20 cellular contexts compared by ENCODE assay signal in the genomic region with DNA sequence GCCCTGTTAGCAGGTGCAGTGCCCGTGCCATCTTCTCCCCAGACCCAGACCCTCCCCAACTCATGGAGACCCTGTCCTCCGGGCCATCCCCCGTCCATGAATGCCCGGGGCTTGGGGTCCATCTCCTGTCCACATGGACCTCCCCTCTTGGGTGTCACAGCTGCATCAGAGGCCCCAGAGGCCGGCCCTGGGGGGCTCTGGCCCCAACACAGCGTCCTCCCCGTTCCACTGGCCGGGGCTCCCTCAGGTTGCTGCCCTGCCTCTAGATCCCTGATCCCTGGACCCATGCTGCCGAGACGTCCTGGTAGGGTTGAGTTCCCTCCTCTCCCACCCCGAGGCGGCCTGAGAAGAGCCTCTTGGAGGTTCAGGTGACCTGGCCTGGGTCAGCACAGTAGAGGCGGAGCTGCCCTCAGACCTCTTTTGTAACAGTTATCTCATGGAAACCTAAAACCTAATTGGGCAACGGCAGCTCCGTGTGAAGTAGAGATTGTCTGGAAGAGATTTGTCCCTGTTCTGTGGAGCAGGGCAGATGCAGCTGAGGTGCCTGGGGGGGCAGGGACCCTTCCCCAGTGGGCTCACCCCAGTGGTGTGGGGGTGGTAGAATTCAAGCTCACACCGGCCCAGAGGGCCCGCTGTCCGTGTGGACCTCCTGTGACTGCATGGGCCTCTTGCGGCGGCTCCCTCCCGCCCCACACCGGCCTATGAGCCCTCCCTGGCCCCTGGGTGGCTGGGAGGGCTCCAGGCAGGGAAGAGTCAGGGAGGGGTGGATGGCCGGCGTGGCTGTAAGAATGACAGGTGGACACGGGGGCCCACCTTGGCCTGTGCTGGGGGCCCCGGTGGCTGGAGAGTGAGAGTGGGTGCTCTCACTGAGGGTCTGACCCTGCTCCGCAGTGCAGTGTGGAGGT. TPM values are rescaled to one million over a fixed set of nuclear protein-coding genes. Genes with fewer than 3 reads are reported as not detected.
DNase-seq lines count a peak whose midpoint lies in the region; ATAC-seq, FAIRE-seq and TF ChIP-seq lines count a peak whose summit lies in the region.
"Had no signal": no experiment of that assay in that cellular context is flagged by ENCODE, and none has a peak within 500 bp of the region (broad histone marks: within the 10 kb centered on the region; RNA-seq: fewer than 3 reads in every experiment).

No MANE protein-coding gene starts in this region.

- H3K4me3 ChIP-seq in A673 (ENCODE audit: low read depth, low read length, poor library complexity, severe bottlenecking), result no peak overlapping the region
- H3K4me3 ChIP-seq: transverse colon had no signal

- no peak for TF ChIP-seq CTCF in A673 (conservative IDR thresholded peaks at IDR 0.05; ENCODE audit: low read depth, low read length)
- TF ChIP-seq CTCF in WTC11 (IDR thresholded peaks at IDR 0.05), result no peak
- no peak for TF ChIP-seq CTCF in osteocyte (IDR thresholded peaks at IDR 0.05)

- no TSS peak for BruUV-seq in A673 (replicated peaks; lab: Mats Ljungman, UMichigan)

- DNase-seq in A673 (ENCODE audit: low spot score), result no peak
- DNase-seq in WTC11 (ENCODE audit: low spot score), result no peak
- peak; percentile 47 for DNase-seq in iris pigment epithelial cell (ENCODE audit: low read depth)
- no peak for DNase-seq in osteocyte (ENCODE audit: extremely low spot score, unreplicated experiment)
- no peak for DNase-seq in DMS 273 treated with DMSO at 0.1 percent for 48 hours (lab: John Stamatoyannopoulos, UW)
- DNase-seq in activated gamma-delta T cell (lab: John Stamatoyannopoulos, UW), result no peak
- DNase-seq in urothelium cell line (ENCODE audit: low spot score), result no peak
- DNase-seq: ACHN; CD8-positive, alpha-beta memory T cell; cortex of kidney; EL; GOT3; kidney glomerular epithelial cell; naive thymus-derived CD8-positive, alpha-beta T cell; NCI-H2171; NCI-H748 treated with DMSO at 0.1 percent for 48 hours; T-cell; transverse colon had no signal

- H3K4me3 Mint-ChIP-seq in WTC11 (no peak overlapping the region), osteocyte (ENCODE audit: unreplicated experiment) (no peak overlapping the region)
- H3K4me3 Mint-ChIP-seq: T-cell had no signal

- peaks cover 17% of the 10 kb centered on the region for H3K4me1 ChIP-seq in A673 (ENCODE audit: insufficient read depth, low read length, poor library complexity, severe bottlenecking)

- H3K36me3 Mint-ChIP-seq in WTC11 (peaks cover 2% of the 10 kb centered on the region; the same call in 1 of the 2 replicates), osteocyte (ENCODE audit: unreplicated experiment) (peaks cover 5% of the 10 kb centered on the region)

- intact Hi-C loops in A673 (cut with micrococcal nuclease; ENCODE audit: unreplicated experiment), result no loop called here

- H3K9me3 ChIP-seq in A673 (ENCODE audit: low read depth, low read length, poor library complexity, severe bottlenecking), result no peaks in the 10 kb centered on the region
- H3K9me3 ChIP-seq: transverse colon had no signal

- peak overlapping the region; percentile 61 for H3K27ac ChIP-seq in A673 (ENCODE audit: low read depth, low read length, poor library complexity, severe bottlenecking)
- H3K27ac ChIP-seq: transverse colon had no signal

- H3K27ac Mint-ChIP-seq in WTC11, result peak overlapping the region; percentile 73
- peak overlapping the region; percentile 41 for H3K27ac Mint-ChIP-seq in osteocyte (ENCODE audit: unreplicated experiment)

- POLR2A ChIA-PET in A673 (lab: Charles Lee; ENCODE audit: low non-redundant PET), result no interaction called here
- POLR2A ChIA-PET in WTC11 (lab: Charles Lee), result no interaction called here

- no peak for FAIRE-seq in urothelium cell line (lab: Jason Lieb, UNC)
- FAIRE-seq: astrocyte had no signal

- H3K27me3 ChIP-seq in A673 (replicated peaks; ENCODE audit: insufficient read depth, low read depth, low read length, poor library complexity), result no peaks in the 10 kb centered on the region
- H3K27me3 ChIP-seq: transverse colon had no signal

- CTCF ChIA-PET in A673 (lab: Charles Lee) (no interaction called here), WTC11 (lab: Charles Lee) (interaction anchor here (1.5 kb wide), 1 partner anchor 31 kb away, joined by 3 read pairs; no protein-coding TSS in a partner anchor)

- H3K36me3 ChIP-seq in A673 (ENCODE audit: insufficient read depth, low read length, poor library complexity, severe bottlenecking), result no peaks in the 10 kb centered on the region
- H3K36me3 ChIP-seq: transverse colon had no signal

- no peak for ATAC-seq in WTC11
- no peak for ATAC-seq in GM18517 (IDR thresholded peaks at IDR 0.05; ENCODE audit: unreplicated experiment)
- ATAC-seq: naive thymus-derived CD8-positive, alpha-beta T cell had no signal

- H3K4me1 Mint-ChIP-seq in WTC11 (peaks cover 23% of the 10 kb centered on the region), osteocyte (ENCODE audit: unreplicated experiment) (peaks cover 20% of the 10 kb centered on the region)

- H3K9me3 Mint-ChIP-seq in WTC11 (no peaks in the 10 kb centered on the region), osteocyte (ENCODE audit: unreplicated experiment) (no peaks in the 10 kb centered on the region)
- H3K9me3 Mint-ChIP-seq: CD8-positive, alpha-beta memory T cell; naive thymus-derived CD8-positive, alpha-beta T cell; T-cell had no signal

- H3K27me3 Mint-ChIP-seq in WTC11 (ENCODE audit: low read depth), result no peaks in the 10 kb centered on the region
- no peaks in the 10 kb centered on the region for H3K27me3 Mint-ChIP-seq in osteocyte (ENCODE audit: unreplicated experiment)
- H3K27me3 Mint-ChIP-seq: CD8-positive, alpha-beta memory T cell; naive thymus-derived CD8-positive, alpha-beta T cell; T-cell had no signal

TF ChIP-seq in WTC11, 78 proteins besides CTCF, POLR2A, EP300 and RAD21:
- TF ChIP-seq RELA (CRISPR knock-in tag; IDR thresholded peaks at IDR 0.05; ENCODE audit: borderline replicate concordance) (no peak), NR3C1 (CRISPR knock-in tag; conservative IDR thresholded peaks at IDR 0.05; ENCODE audit: low read depth) (no peak), ZNF138 (CRISPR knock-in tag; conservative IDR thresholded peaks at IDR 0.05) (no peak), ZNF416 (CRISPR knock-in tag; IDR thresholded peaks at IDR 0.05) (no peak), STAT6 (CRISPR knock-in tag; conservative IDR thresholded peaks at IDR 0.05; ENCODE audit: low read depth) (no peak), FOXP1 (CRISPR knock-in tag; IDR thresholded peaks at IDR 0.05; ENCODE audit: borderline replicate concordance) (no peak), IRF2 (CRISPR knock-in tag; IDR thresholded peaks at IDR 0.05; ENCODE audit: borderline replicate concordance, low read depth) (no peak), TCF7 (CRISPR knock-in tag; IDR thresholded peaks at IDR 0.05; ENCODE audit: low read depth) (no peak), JAZF1 (CRISPR knock-in tag; IDR thresholded peaks at IDR 0.05) (no peak), FOXJ3 (CRISPR knock-in tag; IDR thresholded peaks at IDR 0.05; ENCODE audit: borderline replicate concordance) (no peak), NFATC4 (CRISPR knock-in tag; IDR thresholded peaks at IDR 0.05) (no peak), GRHL2 (CRISPR knock-in tag; IDR thresholded peaks at IDR 0.05; ENCODE audit: insufficient replicate concordance, severe bottlenecking) (no peak), ATF1 (CRISPR knock-in tag; IDR thresholded peaks at IDR 0.05) (no peak)
- TF ChIP-seq, protein P1, sequence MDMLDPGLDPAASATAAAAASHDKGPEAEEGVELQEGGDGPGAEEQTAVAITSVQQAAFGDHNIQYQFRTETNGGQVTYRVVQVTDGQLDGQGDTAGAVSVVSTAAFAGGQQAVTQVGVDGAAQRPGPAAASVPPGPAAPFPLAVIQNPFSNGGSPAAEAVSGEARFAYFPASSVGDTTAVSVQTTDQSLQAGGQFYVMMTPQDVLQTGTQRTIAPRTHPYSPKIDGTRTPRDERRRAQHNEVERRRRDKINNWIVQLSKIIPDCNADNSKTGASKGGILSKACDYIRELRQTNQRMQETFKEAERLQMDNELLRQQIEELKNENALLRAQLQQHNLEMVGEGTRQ (CRISPR knock-in tag; IDR thresholded peaks at IDR 0.05), result no peak
- TF ChIP-seq, protein P2, sequence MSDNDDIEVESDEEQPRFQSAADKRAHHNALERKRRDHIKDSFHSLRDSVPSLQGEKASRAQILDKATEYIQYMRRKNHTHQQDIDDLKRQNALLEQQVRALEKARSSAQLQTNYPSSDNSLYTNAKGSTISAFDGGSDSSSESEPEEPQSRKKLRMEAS (CRISPR knock-in tag; IDR thresholded peaks at IDR 0.05), result no peak
- TF ChIP-seq, protein P3, sequence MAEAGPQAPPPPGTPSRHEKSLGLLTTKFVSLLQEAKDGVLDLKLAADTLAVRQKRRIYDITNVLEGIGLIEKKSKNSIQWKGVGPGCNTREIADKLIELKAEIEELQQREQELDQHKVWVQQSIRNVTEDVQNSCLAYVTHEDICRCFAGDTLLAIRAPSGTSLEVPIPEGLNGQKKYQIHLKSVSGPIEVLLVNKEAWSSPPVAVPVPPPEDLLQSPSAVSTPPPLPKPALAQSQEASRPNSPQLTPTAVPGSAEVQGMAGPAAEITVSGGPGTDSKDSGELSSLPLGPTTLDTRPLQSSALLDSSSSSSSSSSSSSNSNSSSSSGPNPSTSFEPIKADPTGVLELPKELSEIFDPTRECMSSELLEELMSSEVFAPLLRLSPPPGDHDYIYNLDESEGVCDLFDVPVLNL (CRISPR knock-in tag; IDR thresholded peaks at IDR 0.05; ENCODE audit: borderline replicate concordance, low read depth), result no peak

RNA-seq across cellular contexts. Expression of gene SKI, which starts 56.1 kb away (rescaled TPM):
- total RNA-seq in A673 (2021) (84.9 and 88.1 TPM in 2 replicates), WTC11 (2021) (75.5 to 88.6 TPM (median 75.6 TPM) in 3 replicates), osteocyte (131 and 132 TPM in 2 replicates)
